In the genomic region with DNA sequence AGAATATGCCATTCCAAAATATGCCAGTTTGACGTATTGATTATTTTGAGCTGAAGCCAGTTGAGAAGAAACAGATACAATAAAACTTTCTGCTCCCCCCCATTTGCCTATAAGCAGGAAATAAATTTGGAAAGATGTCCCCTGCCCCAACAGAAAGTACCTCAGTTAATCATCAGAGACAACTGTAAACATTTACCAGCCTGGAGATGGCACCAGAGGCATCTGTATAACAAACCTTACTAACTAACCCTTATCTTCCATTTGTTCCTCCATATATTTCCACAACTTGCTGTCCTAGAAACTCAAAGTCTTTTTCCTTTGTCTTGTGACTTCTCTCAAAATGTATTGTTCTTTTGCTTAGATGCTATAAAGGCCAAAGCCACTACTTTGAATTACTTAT, we compare ENCODE assay signal across 27 cellular contexts.
DNase-seq lines count a peak whose midpoint lies in the region; ATAC-seq and TF ChIP-seq lines count a peak whose summit lies in the region.
"Had no signal": no experiment of that assay in that cellular context is flagged by ENCODE, and none has a peak within 500 bp of the region (broad histone marks: within the 10 kb centered on the region; RNA-seq: fewer than 3 reads in every experiment).

No MANE protein-coding gene starts in this region.

- H3K9me3 ChIP-seq in CD8-positive, alpha-beta T cell (ENCODE audit: low read length): no peaks in the 10 kb centered on the region
- no peaks in the 10 kb centered on the region for H3K9me3 ChIP-seq in OCI-LY7 (ENCODE audit: low read length)
- H3K9me3 ChIP-seq: ascending aorta; BLaER1 treated with 17β-estradiol and CSF1 and Interleukin-3, amounts not matched to agents 10 nM and 100 nM; HAP-1; heart left ventricle; right lobe of liver; SJSA1; upper lobe of left lung had no signal

- H3K27ac Mint-ChIP-seq in CD8-positive, alpha-beta T cell: no peak overlapping the region
- H3K27ac Mint-ChIP-seq: activated CD4-positive, alpha-beta memory T cell treated with anti-CD3 and anti-CD28 coated beads, Interleukin-2, amount 10 ng/mL, durations not matched to agents 7 days and 5 days; activated naive CD8-positive, alpha-beta T cell treated with anti-CD3 and anti-CD28 coated beads, Interleukin-2, amount 10 ng/mL, durations not matched to agents 7 days and 5 days; effector memory CD8-positive, alpha-beta T cell had no signal

- H3K9me3 Mint-ChIP-seq in CD8-positive, alpha-beta T cell: no peaks in the 10 kb centered on the region
- H3K9me3 Mint-ChIP-seq: activated CD4-positive, alpha-beta memory T cell treated with anti-CD3 and anti-CD28 coated beads, Interleukin-2, amount 10 ng/mL, durations not matched to agents 7 days and 5 days; activated naive CD8-positive, alpha-beta T cell treated with anti-CD3 and anti-CD28 coated beads, Interleukin-2, amount 10 ng/mL, durations not matched to agents 7 days and 5 days; effector memory CD8-positive, alpha-beta T cell; neural crest cell had no signal

- ATAC-seq in CD8-positive, alpha-beta T cell: no peak
- ATAC-seq in GM18867 (IDR thresholded peaks at IDR 0.05; ENCODE audit: unreplicated experiment): no peak
- ATAC-seq: effector memory CD8-positive, alpha-beta T cell; heart left ventricle; right lobe of liver had no signal

- no peaks in the 10 kb centered on the region for H3K36me3 ChIP-seq in CD8-positive, alpha-beta T cell (ENCODE audit: insufficient read depth, low read length)
- no peaks in the 10 kb centered on the region for H3K36me3 ChIP-seq in OCI-LY7 (ENCODE audit: insufficient read depth, low read length)
- H3K36me3 ChIP-seq: ascending aorta; BLaER1 treated with 17β-estradiol and CSF1 and Interleukin-3, amounts not matched to agents 10 nM and 100 nM; cardiac muscle cell; HAP-1; heart left ventricle; right lobe of liver; SJSA1; upper lobe of left lung had no signal

- no peaks in the 10 kb centered on the region for H3K36me3 Mint-ChIP-seq in CD8-positive, alpha-beta T cell
- H3K36me3 Mint-ChIP-seq: activated naive CD8-positive, alpha-beta T cell treated with anti-CD3 and anti-CD28 coated beads, Interleukin-2, amount 10 ng/mL, durations not matched to agents 7 days and 5 days had no signal

- no peak overlapping the region for H3K27ac ChIP-seq in CD8-positive, alpha-beta T cell (ENCODE audit: low read depth, low read length)
- H3K27ac ChIP-seq in OCI-LY7 (ENCODE audit: low read depth, low read length, poor library complexity, severe bottlenecking): no peak overlapping the region
- H3K27ac ChIP-seq: ascending aorta, cardiac muscle cell, heart left ventricle, right lobe of liver, SJSA1, upper lobe of left lung had no signal

- no peak overlapping the region for H3K4me3 ChIP-seq in CD8-positive, alpha-beta T cell (ENCODE audit: low read depth, low read length)
- H3K4me3 ChIP-seq in OCI-LY7 (ENCODE audit: low read depth, low read length, poor library complexity, severe bottlenecking): no peak overlapping the region
- H3K4me3 ChIP-seq: ascending aorta; BLaER1 treated with 17β-estradiol and CSF1 and Interleukin-3, amounts not matched to agents 10 nM and 100 nM; cardiac muscle cell; HAP-1; heart left ventricle; lung; right lobe of liver; SJSA1; upper lobe of left lung had no signal

- no peak overlapping the region for H2AFZ ChIP-seq in OCI-LY7 (ENCODE audit: low read length)

- H3K27me3 ChIP-seq in CD8-positive, alpha-beta T cell (ENCODE audit: insufficient read depth, low read length): no peaks in the 10 kb centered on the region
- H3K27me3 ChIP-seq: ascending aorta; BLaER1 treated with 17β-estradiol and CSF1 and Interleukin-3, amounts not matched to agents 10 nM and 100 nM; cardiac muscle cell; heart left ventricle; right lobe of liver; SJSA1; upper lobe of left lung had no signal

- intact Hi-C loops in CD8-positive, alpha-beta T cell (cut with DNase I, micrococcal nuclease): loop anchor here (10.0 kb wide), 3 partner anchors 192 to 782 kb away; partner anchors contain the start of gene ZBTB14 (in 1 of the 2)
- intact Hi-C loops in OCI-LY7 (cut with micrococcal nuclease; ENCODE audit: unreplicated experiment): no loop called here

- CTCF ChIA-PET in CD8-positive, alpha-beta T cell (lab: Charles Lee): interaction anchor here (1.0 to 1.1 kb wide), 2 partner anchors 134 to 191 kb away, joined by 3 to 4 read pairs; no protein-coding TSS in a partner anchor
- CTCF ChIA-PET in OCI-LY7 (lab: Charles Lee; ENCODE audit: unreplicated experiment): no interaction called here

- no peaks in the 10 kb centered on the region for H3K79me2 ChIP-seq in OCI-LY7 (ENCODE audit: insufficient read depth, low read depth, low read length)

- DNase-seq in CD8-positive, alpha-beta T cell: no peak
- DNase-seq in G401 (ENCODE audit: low spot score) (peak; percentile 76), OCI-LY7 (ENCODE audit: low spot score) (peak; percentile 14), midbrain (lab: John Stamatoyannopoulos, UW) (peak; percentile 5), NCI-H774 (lab: John Stamatoyannopoulos, UW) (no peak), NCI-H128 (lab: John Stamatoyannopoulos, UW; ENCODE audit: unreplicated experiment) (no peak)
- DNase-seq: activated CD4-positive, alpha-beta memory T cell treated with anti-CD3 and anti-CD28 coated beads, Interleukin-2, amount 10 ng/mL, durations not matched to agents 7 days and 5 days; activated CD4-positive, CD25-positive, alpha-beta regulatory T cell treated with anti-CD3 and anti-CD28 coated beads, Interleukin-2, amount 50 U/mL, for 72 hours; activated effector memory CD4-positive, alpha-beta T cell treated with anti-CD3 and anti-CD28 coated beads, Interleukin-2, amount 50 U/mL, for 16 hours; activated naive CD8-positive, alpha-beta T cell treated with anti-CD3 and anti-CD28 coated beads, Interleukin-2, amount 10 ng/mL, durations not matched to agents 7 days and 5 days; cortex of kidney; effector memory CD8-positive, alpha-beta T cell; heart left ventricle; KBM-7; NCI-H1417; right lobe of liver; RPMI8226; stimulated activated CD4-positive, alpha-beta T cell treated with anti-CD3 and anti-CD28 coated beads, Interleukin-2, amount 100 ng/mL, for 48 hours; upper lobe of left lung had no signal

- no peaks in the 10 kb centered on the region for H3K9me2 ChIP-seq in OCI-LY7 (ENCODE audit: insufficient read depth, low read length)

- in situ Hi-C loops in G401 (cut with HindIII; ENCODE audit: low sequenced_read_pairs): no loop called here

- no peaks in the 10 kb centered on the region for H3K27me3 Mint-ChIP-seq in CD8-positive, alpha-beta T cell (ENCODE audit: low read depth)
- H3K27me3 Mint-ChIP-seq: activated CD4-positive, alpha-beta memory T cell treated with anti-CD3 and anti-CD28 coated beads, Interleukin-2, amount 10 ng/mL, durations not matched to agents 7 days and 5 days had no signal

- no TSS peak for BruUV-seq in OCI-LY7 (replicated peaks; lab: Mats Ljungman, UMichigan)

- H3K4me2 ChIP-seq in OCI-LY7 (ENCODE audit: low read length): no peak overlapping the region

- H3K4me3 Mint-ChIP-seq in CD8-positive, alpha-beta T cell: no peak overlapping the region
- H3K4me3 Mint-ChIP-seq: activated CD4-positive, alpha-beta memory T cell treated with anti-CD3 and anti-CD28 coated beads, Interleukin-2, amount 10 ng/mL, durations not matched to agents 7 days and 5 days; activated naive CD8-positive, alpha-beta T cell treated with anti-CD3 and anti-CD28 coated beads, Interleukin-2, amount 10 ng/mL, durations not matched to agents 7 days and 5 days; effector memory CD8-positive, alpha-beta T cell; neural crest cell had no signal

- POLR2A ChIA-PET in CD8-positive, alpha-beta T cell (lab: Charles Lee): no interaction called here
- POLR2A ChIA-PET in OCI-LY7 (lab: Charles Lee): interaction anchor here (0.7 to 1.2 kb wide), 2 partner anchors 330 to 933 kb away, joined by 3 read pairs; no protein-coding TSS in a partner anchor

- H3K4me1 ChIP-seq in CD8-positive, alpha-beta T cell (ENCODE audit: insufficient read depth, low read length): no peaks in the 10 kb centered on the region
- no peaks in the 10 kb centered on the region for H3K4me1 ChIP-seq in OCI-LY7 (ENCODE audit: insufficient read depth, low read length, poor library complexity, severe bottlenecking)
- H3K4me1 ChIP-seq: ascending aorta, heart left ventricle, right lobe of liver, SJSA1, upper lobe of left lung had no signal

- TF ChIP-seq CTCF in CD8-positive, alpha-beta T cell (IDR thresholded peaks at IDR 0.05): peak; percentile 34
- TF ChIP-seq CTCF in OCI-LY7 (conservative IDR thresholded peaks at IDR 0.05; ENCODE audit: low read length): peak; percentile 62

- peaks cover 5% of the 10 kb centered on the region for H3K4me1 Mint-ChIP-seq in CD8-positive, alpha-beta T cell (ENCODE audit: low read depth)
- H3K4me1 Mint-ChIP-seq: activated CD4-positive, alpha-beta memory T cell treated with anti-CD3 and anti-CD28 coated beads, Interleukin-2, amount 10 ng/mL, durations not matched to agents 7 days and 5 days; neural crest cell had no signal

- no peaks in the 10 kb centered on the region for H4K20me1 ChIP-seq in OCI-LY7 (ENCODE audit: insufficient read depth, low read length)
- H4K20me1 ChIP-seq: BLaER1 treated with 17β-estradiol and CSF1 and Interleukin-3, amounts not matched to agents 10 nM and 100 nM had no signal

Comparison
In these comparisons a context has a peak if more than half of its experiments do, and no peak if none do; other contexts are left out.
1. DNase-seq: peak in G401 (single experiment), OCI-LY7 (single experiment) and midbrain (single experiment); none in CD8-positive, alpha-beta T cell (0 of 7), NCI-H774 (single experiment) and NCI-H128 (single experiment).